ENCODE assay signal across 1 cellular context in the genomic region with DNA sequence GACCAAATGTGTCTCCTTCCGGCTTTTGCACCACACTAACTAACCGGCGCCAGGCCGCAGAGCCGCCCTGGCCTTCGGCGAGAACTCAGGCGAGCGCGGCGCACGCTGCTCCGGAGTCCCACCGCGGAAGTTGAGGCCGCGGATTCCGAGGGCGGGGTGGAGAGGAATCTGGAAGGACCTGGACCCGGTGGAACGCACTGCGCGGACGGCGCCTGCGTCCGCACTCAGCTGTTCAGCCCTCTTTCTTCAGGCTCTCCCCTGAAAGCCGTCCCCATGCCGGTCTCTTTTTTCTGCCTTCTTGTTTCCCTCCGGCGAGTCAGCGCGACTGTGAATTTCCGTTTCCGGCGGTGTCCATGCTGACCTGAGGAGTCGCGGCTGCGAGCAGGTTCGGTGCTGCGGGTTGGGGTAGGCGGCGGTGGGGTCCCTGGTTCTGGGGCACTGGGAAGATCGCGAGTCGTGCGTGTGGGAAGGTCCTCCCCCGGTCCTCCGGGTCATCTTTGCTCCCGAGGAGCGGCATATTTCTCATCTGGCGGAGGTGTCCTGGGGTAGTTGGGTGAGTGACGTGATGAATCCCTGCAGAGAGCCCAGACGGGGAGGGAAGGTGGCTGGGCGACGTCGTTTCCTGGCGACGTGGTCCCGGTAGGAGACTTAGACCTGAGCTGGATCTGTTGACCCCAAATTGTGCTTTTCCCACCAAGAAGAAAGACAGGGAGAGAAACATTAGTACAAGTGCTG.
TF ChIP-seq lines count a peak whose summit lies in the region.

A gene with protein sequence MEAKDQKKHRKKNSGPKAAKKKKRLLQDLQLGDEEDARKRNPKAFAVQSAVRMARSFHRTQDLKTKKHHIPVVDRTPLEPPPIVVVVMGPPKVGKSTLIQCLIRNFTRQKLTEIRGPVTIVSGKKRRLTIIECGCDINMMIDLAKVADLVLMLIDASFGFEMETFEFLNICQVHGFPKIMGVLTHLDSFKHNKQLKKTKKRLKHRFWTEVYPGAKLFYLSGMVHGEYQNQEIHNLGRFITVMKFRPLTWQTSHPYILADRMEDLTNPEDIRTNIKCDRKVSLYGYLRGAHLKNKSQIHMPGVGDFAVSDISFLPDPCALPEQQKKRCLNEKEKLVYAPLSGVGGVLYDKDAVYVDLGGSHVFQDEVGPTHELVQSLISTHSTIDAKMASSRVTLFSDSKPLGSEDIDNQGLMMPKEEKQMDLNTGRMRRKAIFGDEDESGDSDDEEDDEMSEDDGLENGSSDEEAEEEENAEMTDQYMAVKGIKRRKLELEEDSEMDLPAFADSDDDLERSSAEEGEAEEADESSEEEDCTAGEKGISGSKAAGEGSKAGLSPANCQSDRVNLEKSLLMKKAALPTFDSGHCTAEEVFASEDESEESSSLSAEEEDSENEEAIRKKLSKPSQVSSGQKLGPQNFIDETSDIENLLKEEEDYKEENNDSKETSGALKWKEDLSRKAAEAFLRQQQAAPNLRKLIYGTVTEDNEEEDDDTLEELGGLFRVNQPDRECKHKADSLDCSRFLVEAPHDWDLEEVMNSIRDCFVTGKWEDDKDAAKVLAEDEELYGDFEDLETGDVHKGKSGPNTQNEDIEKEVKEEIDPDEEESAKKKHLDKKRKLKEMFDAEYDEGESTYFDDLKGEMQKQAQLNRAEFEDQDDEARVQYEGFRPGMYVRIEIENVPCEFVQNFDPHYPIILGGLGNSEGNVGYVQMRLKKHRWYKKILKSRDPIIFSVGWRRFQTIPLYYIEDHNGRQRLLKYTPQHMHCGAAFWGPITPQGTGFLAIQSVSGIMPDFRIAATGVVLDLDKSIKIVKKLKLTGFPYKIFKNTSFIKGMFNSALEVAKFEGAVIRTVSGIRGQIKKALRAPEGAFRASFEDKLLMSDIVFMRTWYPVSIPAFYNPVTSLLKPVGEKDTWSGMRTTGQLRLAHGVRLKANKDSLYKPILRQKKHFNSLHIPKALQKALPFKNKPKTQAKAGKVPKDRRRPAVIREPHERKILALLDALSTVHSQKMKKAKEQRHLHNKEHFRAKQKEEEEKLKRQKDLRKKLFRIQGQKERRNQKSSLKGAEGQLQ (plus strand): TSS at position 350 of the 735 bp plus-strand sequence. CDS start 1,600 bp downstream, outside the sequence.

TF ChIP-seq in HepG2, 621 proteins besides CTCF, POLR2A, EP300 and RAD21 (continued from another document and continues in another):
- TF ChIP-seq, protein P1, sequence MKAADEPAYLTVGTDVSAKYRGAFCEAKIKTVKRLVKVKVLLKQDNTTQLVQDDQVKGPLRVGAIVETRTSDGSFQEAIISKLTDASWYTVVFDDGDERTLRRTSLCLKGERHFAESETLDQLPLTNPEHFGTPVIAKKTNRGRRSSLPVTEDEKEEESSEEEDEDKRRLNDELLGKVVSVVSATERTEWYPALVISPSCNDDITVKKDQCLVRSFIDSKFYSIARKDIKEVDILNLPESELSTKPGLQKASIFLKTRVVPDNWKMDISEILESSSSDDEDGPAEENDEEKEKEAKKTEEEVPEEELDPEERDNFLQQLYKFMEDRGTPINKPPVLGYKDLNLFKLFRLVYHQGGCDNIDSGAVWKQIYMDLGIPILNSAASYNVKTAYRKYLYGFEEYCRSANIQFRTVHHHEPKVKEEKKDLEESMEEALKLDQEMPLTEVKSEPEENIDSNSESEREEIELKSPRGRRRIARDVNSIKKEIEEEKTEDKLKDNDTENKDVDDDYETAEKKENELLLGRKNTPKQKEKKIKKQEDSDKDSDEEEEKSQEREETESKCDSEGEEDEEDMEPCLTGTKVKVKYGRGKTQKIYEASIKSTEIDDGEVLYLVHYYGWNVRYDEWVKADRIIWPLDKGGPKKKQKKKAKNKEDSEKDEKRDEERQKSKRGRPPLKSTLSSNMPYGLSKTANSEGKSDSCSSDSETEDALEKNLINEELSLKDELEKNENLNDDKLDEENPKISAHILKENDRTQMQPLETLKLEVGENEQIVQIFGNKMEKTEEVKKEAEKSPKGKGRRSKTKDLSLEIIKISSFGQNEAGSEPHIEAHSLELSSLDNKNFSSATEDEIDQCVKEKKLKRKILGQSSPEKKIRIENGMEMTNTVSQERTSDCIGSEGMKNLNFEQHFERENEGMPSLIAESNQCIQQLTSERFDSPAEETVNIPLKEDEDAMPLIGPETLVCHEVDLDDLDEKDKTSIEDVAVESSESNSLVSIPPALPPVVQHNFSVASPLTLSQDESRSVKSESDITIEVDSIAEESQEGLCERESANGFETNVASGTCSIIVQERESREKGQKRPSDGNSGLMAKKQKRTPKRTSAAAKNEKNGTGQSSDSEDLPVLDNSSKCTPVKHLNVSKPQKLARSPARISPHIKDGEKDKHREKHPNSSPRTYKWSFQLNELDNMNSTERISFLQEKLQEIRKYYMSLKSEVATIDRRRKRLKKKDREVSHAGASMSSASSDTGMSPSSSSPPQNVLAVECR (CRISPR knock-in tag; IDR thresholded peaks at IDR 0.05; ENCODE audit: borderline replicate concordance): peak; percentile 96
- TF ChIP-seq ZNF235 (CRISPR knock-in tag; IDR thresholded peaks at IDR 0.05; ENCODE audit: borderline replicate concordance) (peak; percentile 86), ZNF607 (CRISPR knock-in tag; IDR thresholded peaks at IDR 0.05; ENCODE audit: borderline replicate concordance) (peak; percentile 90; the same call in 1 of the 2 replicates), GTF3A (CRISPR knock-in tag; conservative IDR thresholded peaks at IDR 0.05) (peak; percentile 52; the same call in 1 of the 2 replicates), ETV6 (CRISPR knock-in tag; conservative IDR thresholded peaks at IDR 0.05) (peak; percentile 74), ZNF678 (CRISPR knock-in tag; IDR thresholded peaks at IDR 0.05) (peak; percentile 81), RFX1 (IDR thresholded peaks at IDR 0.05) (no peak; the same call in 1 of the 2 replicates), ZFYVE20 (CRISPR knock-in tag; IDR thresholded peaks at IDR 0.05; ENCODE audit: borderline replicate concordance, low read depth) (no peak), ARNTL (CRISPR knock-in tag; IDR thresholded peaks at IDR 0.05) (0 out of 2 replicates have a peak, but pooled peaks have one; percentile 55), HNRNPUL1 (IDR thresholded peaks at IDR 0.05; ENCODE audit: low read depth, low read length) (no peak), ZNF772 (CRISPR knock-in tag; IDR thresholded peaks at IDR 0.05) (peak; percentile 78; the same call in 1 of the 2 replicates), NFATC3 (CRISPR knock-in tag; IDR thresholded peaks at IDR 0.05) (peak; percentile 90; the same call in 1 of the 2 replicates), XRCC5 (optimal IDR thresholded peaks at IDR 0.05; ENCODE audit: low read length) (peak; percentile 99), PAWR (CRISPR knock-in tag; IDR thresholded peaks at IDR 0.05; ENCODE audit: borderline replicate concordance) (no peak), MED8 (CRISPR knock-in tag; IDR thresholded peaks at IDR 0.05; ENCODE audit: insufficient replicate concordance) (peak; percentile 95), SOX5 (CRISPR knock-in tag; IDR thresholded peaks at IDR 0.05; ENCODE audit: borderline replicate concordance) (peak; percentile 42; the same call in 1 of the 2 replicates), ZNF331 (CRISPR knock-in tag; IDR thresholded peaks at IDR 0.05) (peak; percentile 83; the same call in 1 of the 2 replicates), CBX2 (IDR thresholded peaks at IDR 0.05; ENCODE audit: low read depth, low read length) (no peak), CBX2 (CRISPR knock-in tag; IDR thresholded peaks at IDR 0.05; ENCODE audit: low read depth) (no peak), ATAD3A (CRISPR knock-in tag; IDR thresholded peaks at IDR 0.05) (no peak), ASH2L (IDR thresholded peaks at IDR 0.05; ENCODE audit: insufficient read length, low read depth, low read length) (peak; percentile 98), MIER2 (CRISPR knock-in tag; IDR thresholded peaks at IDR 0.05) (peak; percentile 65; the same call in 1 of the 2 replicates), POLR2AphosphoS5 (IDR thresholded peaks at IDR 0.05; ENCODE audit: low read depth, low read length) (peak; percentile 96), MEIS2 (CRISPR knock-in tag; IDR thresholded peaks at IDR 0.05) (peak; percentile 73; the same call in 1 of the 2 replicates), ZNF703 (CRISPR knock-in tag; IDR thresholded peaks at IDR 0.05; ENCODE audit: borderline replicate concordance) (peak; percentile 65; the same call in 1 of the 2 replicates), GLI4 (CRISPR knock-in tag; IDR thresholded peaks at IDR 0.05; ENCODE audit: borderline replicate concordance) (peak; percentile 96), ZNF44 (CRISPR knock-in tag; IDR thresholded peaks at IDR 0.05) (peak; percentile 88), ZNF569 (CRISPR knock-in tag; IDR thresholded peaks at IDR 0.05; ENCODE audit: borderline replicate concordance) (no peak)
- TF ChIP-seq, protein P2, sequence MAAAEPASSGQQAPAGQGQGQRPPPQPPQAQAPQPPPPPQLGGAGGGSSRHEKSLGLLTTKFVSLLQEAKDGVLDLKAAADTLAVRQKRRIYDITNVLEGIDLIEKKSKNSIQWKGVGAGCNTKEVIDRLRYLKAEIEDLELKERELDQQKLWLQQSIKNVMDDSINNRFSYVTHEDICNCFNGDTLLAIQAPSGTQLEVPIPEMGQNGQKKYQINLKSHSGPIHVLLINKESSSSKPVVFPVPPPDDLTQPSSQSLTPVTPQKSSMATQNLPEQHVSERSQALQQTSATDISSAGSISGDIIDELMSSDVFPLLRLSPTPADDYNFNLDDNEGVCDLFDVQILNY (CRISPR knock-in tag; conservative IDR thresholded peaks at IDR 0.05): no peak
- TF ChIP-seq, protein P3, sequence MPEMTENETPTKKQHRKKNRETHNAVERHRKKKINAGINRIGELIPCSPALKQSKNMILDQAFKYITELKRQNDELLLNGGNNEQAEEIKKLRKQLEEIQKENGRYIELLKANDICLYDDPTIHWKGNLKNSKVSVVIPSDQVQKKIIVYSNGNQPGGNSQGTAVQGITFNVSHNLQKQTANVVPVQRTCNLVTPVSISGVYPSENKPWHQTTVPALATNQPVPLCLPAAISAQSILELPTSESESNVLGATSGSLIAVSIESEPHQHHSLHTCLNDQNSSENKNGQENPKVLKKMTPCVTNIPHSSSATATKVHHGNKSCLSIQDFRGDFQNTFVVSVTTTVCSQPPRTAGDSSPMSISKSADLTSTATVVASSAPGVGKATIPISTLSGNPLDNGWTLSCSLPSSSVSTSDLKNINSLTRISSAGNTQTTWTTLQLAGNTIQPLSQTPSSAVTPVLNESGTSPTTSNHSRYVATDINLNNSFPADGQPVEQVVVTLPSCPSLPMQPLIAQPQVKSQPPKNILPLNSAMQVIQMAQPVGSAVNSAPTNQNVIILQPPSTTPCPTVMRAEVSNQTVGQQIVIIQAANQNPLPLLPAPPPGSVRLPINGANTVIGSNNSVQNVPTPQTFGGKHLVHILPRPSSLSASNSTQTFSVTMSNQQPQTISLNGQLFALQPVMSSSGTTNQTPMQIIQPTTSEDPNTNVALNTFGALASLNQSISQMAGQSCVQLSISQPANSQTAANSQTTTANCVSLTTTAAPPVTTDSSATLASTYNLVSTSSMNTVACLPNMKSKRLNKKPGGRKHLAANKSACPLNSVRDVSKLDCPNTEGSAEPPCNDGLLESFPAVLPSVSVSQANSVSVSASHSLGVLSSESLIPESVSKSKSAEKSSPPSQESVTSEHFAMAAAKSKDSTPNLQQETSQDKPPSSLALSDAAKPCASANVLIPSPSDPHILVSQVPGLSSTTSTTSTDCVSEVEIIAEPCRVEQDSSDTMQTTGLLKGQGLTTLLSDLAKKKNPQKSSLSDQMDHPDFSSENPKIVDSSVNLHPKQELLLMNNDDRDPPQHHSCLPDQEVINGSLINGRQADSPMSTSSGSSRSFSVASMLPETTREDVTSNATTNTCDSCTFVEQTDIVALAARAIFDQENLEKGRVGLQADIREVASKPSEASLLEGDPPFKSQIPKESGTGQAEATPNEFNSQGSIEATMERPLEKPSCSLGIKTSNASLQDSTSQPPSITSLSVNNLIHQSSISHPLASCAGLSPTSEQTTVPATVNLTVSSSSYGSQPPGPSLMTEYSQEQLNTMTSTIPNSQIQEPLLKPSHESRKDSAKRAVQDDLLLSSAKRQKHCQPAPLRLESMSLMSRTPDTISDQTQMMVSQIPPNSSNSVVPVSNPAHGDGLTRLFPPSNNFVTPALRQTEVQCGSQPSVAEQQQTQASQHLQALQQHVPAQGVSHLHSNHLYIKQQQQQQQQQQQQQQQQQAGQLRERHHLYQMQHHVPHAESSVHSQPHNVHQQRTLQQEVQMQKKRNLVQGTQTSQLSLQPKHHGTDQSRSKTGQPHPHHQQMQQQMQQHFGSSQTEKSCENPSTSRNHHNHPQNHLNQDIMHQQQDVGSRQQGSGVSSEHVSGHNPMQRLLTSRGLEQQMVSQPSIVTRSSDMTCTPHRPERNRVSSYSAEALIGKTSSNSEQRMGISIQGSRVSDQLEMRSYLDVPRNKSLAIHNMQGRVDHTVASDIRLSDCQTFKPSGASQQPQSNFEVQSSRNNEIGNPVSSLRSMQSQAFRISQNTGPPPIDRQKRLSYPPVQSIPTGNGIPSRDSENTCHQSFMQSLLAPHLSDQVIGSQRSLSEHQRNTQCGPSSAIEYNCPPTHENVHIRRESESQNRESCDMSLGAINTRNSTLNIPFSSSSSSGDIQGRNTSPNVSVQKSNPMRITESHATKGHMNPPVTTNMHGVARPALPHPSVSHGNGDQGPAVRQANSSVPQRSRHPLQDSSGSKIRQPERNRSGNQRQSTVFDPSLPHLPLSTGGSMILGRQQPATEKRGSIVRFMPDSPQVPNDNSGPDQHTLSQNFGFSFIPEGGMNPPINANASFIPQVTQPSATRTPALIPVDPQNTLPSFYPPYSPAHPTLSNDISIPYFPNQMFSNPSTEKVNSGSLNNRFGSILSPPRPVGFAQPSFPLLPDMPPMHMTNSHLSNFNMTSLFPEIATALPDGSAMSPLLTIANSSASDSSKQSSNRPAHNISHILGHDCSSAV (CRISPR knock-in tag; IDR thresholded peaks at IDR 0.05; ENCODE audit: borderline replicate concordance): no peak
- TF ChIP-seq, protein P4, sequence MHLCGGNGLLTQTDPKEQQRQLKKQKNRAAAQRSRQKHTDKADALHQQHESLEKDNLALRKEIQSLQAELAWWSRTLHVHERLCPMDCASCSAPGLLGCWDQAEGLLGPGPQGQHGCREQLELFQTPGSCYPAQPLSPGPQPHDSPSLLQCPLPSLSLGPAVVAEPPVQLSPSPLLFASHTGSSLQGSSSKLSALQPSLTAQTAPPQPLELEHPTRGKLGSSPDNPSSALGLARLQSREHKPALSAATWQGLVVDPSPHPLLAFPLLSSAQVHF (CRISPR knock-in tag; IDR thresholded peaks at IDR 0.05): peak; percentile 88
- TF ChIP-seq, protein P5, sequence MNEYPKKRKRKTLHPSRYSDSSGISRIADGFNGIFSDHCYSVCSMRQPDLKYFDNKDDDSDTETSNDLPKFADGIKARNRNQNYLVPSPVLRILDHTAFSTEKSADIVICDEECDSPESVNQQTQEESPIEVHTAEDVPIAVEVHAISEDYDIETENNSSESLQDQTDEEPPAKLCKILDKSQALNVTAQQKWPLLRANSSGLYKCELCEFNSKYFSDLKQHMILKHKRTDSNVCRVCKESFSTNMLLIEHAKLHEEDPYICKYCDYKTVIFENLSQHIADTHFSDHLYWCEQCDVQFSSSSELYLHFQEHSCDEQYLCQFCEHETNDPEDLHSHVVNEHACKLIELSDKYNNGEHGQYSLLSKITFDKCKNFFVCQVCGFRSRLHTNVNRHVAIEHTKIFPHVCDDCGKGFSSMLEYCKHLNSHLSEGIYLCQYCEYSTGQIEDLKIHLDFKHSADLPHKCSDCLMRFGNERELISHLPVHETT (CRISPR knock-in tag; conservative IDR thresholded peaks at IDR 0.05): peak; percentile 93
- TF ChIP-seq, protein P6, sequence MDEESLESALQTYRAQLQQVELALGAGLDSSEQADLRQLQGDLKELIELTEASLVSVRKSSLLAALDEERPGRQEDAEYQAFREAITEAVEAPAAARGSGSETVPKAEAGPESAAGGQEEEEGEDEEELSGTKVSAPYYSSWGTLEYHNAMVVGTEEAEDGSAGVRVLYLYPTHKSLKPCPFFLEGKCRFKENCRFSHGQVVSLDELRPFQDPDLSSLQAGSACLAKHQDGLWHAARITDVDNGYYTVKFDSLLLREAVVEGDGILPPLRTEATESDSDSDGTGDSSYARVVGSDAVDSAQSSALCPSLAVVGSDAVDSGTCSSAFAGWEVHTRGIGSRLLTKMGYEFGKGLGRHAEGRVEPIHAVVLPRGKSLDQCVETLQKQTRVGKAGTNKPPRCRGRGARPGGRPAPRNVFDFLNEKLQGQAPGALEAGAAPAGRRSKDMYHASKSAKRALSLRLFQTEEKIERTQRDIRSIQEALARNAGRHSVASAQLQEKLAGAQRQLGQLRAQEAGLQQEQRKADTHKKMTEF (CRISPR knock-in tag; IDR thresholded peaks at IDR 0.05): peak; percentile 93
